In the genomic region with DNA sequence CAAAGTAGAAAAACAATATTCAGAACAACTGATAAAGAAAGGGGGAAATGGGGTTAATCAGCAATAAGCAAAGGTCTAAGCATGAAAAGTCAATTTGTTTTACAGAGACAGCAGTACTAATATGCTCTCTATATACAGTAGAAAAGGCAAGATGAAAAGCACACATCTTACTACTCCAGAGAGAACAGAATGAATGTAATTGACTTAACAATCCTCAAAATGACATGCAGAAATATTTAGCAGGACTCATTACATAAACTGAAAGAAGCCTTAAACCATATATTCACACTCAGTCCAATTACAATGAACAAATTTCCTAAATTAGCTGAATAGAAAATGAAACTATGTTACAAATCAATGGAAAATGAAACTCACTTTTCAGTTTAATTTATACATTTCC, we compare ENCODE assay signal across 28 cellular contexts.
"Had no signal": no experiment of that assay in that cellular context is flagged by ENCODE, and none has a peak within 500 bp of the region (broad histone marks: within the 10 kb centered on the region; RNA-seq: fewer than 3 reads in every experiment).

No MANE protein-coding gene starts in this region.

- H3K4me3 Mint-ChIP-seq: activated naive CD4-positive, alpha-beta T cell treated with anti-CD3 and anti-CD28 coated beads for 36 hours; activated T-helper 1 cell treated with anti-CD3 and anti-CD28 coated beads, Interleukin-12 subunit alpha, Interleukin-12 subunit beta, Interleukin-2, Interleukin-4 antibody, amounts not matched to agents 30 ng/mL and 10 ng/mL and 1 ng/mL, durations not matched to agents 14 hours and 24 hours and 36 hours; T-helper 17 cell had no signal

- FAIRE-seq: bronchial epithelial cell, K562, RCC 7860 had no signal

- H3K4me1 Mint-ChIP-seq: T-helper 17 cell had no signal

- H3K4me3 ChIP-seq: ascending aorta, body of pancreas, K562, SJSA1 had no signal

- H3K9me3 ChIP-seq: SJSA1 had no signal

- H3K27ac ChIP-seq: ascending aorta, body of pancreas, SJSA1, VCaP had no signal

- H3K4me1 ChIP-seq: ascending aorta, body of pancreas, SJSA1 had no signal

- DNase-seq: activated CD4-positive, alpha-beta T cell treated with anti-CD3 and anti-CD28 coated beads for 48 hours; activated CD4-positive, alpha-beta T cell treated with anti-CD3 and anti-CD28 coated beads, Interleukin-2, amount 50 U/mL, for 48 hours; activated CD4-positive, CD25-positive, alpha-beta regulatory T cell; activated CD8-positive, alpha-beta memory T cell treated with anti-CD3 and anti-CD28 coated beads, Interleukin-2, amount 50 U/mL, for 48 hours; activated effector memory CD4-positive, alpha-beta T cell treated with anti-CD3 and anti-CD28 coated beads, Interleukin-2, amount 50 U/mL, for 16 hours; activated naive CD4-positive, alpha-beta T cell treated with anti-CD3 and anti-CD28 coated beads for 36 hours; amniotic stem cell; body of pancreas; central memory CD4-positive, alpha-beta T cell; Karpas-422; MM.1S; NCI-H1105; NCI-H1436 treated with DMSO at 0.1 percent for 48 hours; NCI-H187; NCI-H2081; NCI-H510A treated with DMSO at 0.1 percent for 48 hours; PC-3; SHP77; SW 1271; T-helper 17 cell had no signal

- H3K27me3 ChIP-seq: ascending aorta, body of pancreas, SJSA1 had no signal

- H3K27ac Mint-ChIP-seq: activated naive CD4-positive, alpha-beta T cell treated with anti-CD3 and anti-CD28 coated beads for 36 hours; activated T-helper 1 cell treated with anti-CD3 and anti-CD28 coated beads, Interleukin-12 subunit alpha, Interleukin-12 subunit beta, Interleukin-2, Interleukin-4 antibody, amounts not matched to agents 30 ng/mL and 10 ng/mL and 1 ng/mL, durations not matched to agents 14 hours and 24 hours and 36 hours; T-helper 17 cell had no signal

- H3K27me3 Mint-ChIP-seq: T-helper 17 cell had no signal

- H3K36me3 ChIP-seq: ascending aorta, SJSA1 had no signal

- ATAC-seq: body of pancreas, K562, PC-3, SK-N-SH treated with all-trans-retinoic acid at 6 μM for 48 hours, T-helper 17 cell had no signal
